Comparison of ENCODE assay signal across 1 cellular context in the genomic region with DNA sequence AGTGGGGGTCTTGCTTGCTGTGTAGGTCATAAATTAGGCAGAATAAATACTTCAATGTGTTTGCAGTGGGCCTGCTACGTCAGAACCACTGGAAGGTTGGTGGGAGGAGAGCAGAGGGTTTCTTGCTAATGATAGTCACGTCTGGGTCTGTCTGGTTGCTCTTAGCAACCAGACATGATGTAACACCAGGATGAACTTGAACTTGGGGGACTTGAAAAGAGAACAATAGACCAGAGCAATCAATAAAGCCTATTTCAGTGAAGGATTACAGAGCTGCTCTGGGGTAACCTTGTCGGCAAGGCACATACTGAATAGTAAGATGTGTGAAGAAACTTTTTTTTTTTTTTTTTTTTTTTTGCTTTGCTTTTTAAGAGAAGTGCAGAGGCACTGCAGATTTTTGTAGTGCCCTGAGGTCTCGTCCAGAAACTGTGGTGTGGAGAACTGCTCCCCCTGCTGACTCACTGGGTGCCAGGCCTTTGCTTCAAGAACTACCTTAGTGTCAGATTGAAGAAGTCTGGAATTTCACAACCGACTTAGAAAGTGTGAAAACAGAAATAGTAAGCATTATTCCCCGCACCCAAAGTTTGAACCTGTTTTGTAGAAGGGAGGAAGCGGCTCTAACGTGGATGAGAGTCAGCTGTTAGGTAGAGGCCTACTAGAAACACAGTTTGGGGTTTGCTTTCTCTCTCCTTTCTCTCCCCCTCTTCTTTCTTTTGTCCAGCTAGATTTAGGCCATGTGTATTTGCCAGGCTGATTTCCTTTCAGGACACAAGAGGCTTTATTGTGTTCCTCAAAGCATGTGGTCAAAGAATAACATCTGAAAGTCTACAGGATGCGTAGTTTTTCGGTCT.
TF ChIP-seq lines count a peak whose summit lies in the region.

No MANE protein-coding gene starts in this region.

TF ChIP-seq in K562, 482 proteins besides CTCF, POLR2A, EP300 and RAD21 (continued from another document and continues in another):
- TF ChIP-seq, protein P1, sequence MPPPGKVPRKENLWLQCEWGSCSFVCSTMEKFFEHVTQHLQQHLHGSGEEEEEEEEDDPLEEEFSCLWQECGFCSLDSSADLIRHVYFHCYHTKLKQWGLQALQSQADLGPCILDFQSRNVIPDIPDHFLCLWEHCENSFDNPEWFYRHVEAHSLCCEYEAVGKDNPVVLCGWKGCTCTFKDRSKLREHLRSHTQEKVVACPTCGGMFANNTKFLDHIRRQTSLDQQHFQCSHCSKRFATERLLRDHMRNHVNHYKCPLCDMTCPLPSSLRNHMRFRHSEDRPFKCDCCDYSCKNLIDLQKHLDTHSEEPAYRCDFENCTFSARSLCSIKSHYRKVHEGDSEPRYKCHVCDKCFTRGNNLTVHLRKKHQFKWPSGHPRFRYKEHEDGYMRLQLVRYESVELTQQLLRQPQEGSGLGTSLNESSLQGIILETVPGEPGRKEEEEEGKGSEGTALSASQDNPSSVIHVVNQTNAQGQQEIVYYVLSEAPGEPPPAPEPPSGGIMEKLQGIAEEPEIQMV (tag; conservative IDR thresholded peaks at IDR 0.05; ENCODE audit: low read depth): no peak
- TF ChIP-seq, protein P2, sequence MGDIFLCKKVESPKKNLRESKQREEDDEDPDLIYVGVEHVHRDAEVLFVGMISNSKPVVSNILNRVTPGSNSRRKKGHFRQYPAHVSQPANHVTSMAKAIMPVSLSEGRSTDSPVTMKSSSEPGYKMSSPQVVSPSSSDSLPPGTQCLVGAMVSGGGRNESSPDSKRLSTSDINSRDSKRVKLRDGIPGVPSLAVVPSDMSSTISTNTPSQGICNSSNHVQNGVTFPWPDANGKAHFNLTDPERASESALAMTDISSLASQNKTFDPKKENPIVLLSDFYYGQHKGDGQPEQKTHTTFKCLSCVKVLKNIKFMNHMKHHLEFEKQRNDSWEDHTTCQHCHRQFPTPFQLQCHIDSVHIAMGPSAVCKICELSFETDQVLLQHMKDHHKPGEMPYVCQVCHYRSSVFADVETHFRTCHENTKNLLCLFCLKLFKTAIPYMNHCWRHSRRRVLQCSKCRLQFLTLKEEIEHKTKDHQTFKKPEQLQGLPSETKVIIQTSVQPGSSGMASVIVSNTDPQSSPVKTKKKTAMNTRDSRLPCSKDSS (IDR thresholded peaks at IDR 0.05; ENCODE audit: low read depth, partially characterized antibody): no peak
- TF ChIP-seq, protein P3, sequence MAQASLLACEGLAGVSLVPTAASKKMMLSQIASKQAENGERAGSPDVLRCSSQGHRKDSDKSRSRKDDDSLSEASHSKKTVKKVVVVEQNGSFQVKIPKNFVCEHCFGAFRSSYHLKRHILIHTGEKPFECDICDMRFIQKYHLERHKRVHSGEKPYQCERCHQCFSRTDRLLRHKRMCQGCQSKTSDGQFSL (CRISPR knock-in tag; IDR thresholded peaks at IDR 0.05): no peak
- TF ChIP-seq, protein P3 (tag; IDR thresholded peaks at IDR 0.05): no peak
- TF ChIP-seq STAG1 (CRISPR knock-in tag; IDR thresholded peaks at IDR 0.05; ENCODE audit: borderline replicate concordance) (peak; percentile 58; the same call in 1 of the 2 replicates), NFXL1 (CRISPR knock-in tag; IDR thresholded peaks at IDR 0.05) (no peak), HDAC3 (IDR thresholded peaks at IDR 0.05; ENCODE audit: borderline replicate concordance, partially characterized antibody) (peak; percentile 85), ZBTB7A (IDR thresholded peaks at IDR 0.05; ENCODE audit: borderline replicate concordance, control insufficient read depth, low read depth, low read length) (no peak), ZNF212 (CRISPR knock-in tag; IDR thresholded peaks at IDR 0.05) (no peak), MED1 (CRISPR knock-in tag; IDR thresholded peaks at IDR 0.05; ENCODE audit: borderline replicate concordance) (no peak), CBFA2T2 (conservative IDR thresholded peaks at IDR 0.05) (no peak), ETV1 (tag; conservative IDR thresholded peaks at IDR 0.05; ENCODE audit: low read depth) (no peak), CBX1 (IDR thresholded peaks at IDR 0.05; ENCODE audit: low read depth) (no peak), ZNF282 (CRISPR knock-in tag; IDR thresholded peaks at IDR 0.05) (no peak), ZNF778 (CRISPR knock-in tag; IDR thresholded peaks at IDR 0.05) (no peak), FOXA1 (IDR thresholded peaks at IDR 0.05; ENCODE audit: borderline replicate concordance) (no peak), FOS (IDR thresholded peaks at IDR 0.05; ENCODE audit: extremely low read depth, insufficient read length) (no peak), ZNF696 (CRISPR knock-in tag; conservative IDR thresholded peaks at IDR 0.05) (no peak), RBM25 (IDR thresholded peaks at IDR 0.05; ENCODE audit: low read depth, low read length, severe bottlenecking) (peak; percentile 7), U2AF1 (optimal IDR thresholded peaks at IDR 0.05; ENCODE audit: low read depth, low read length) (no peak), ZNF224 (CRISPR knock-in tag; IDR thresholded peaks at IDR 0.05) (no peak), MAZ (CRISPR knock-in tag; conservative IDR thresholded peaks at IDR 0.05 in 1 of 2, IDR thresholded peaks at IDR 0.05 in 1 of 2) (0 out of 4 replicates have a peak, but pooled peaks of 1 of the 2 experiments have one; percentile 11), GATAD2B (IDR thresholded peaks at IDR 0.05; ENCODE audit: borderline replicate concordance) (no peak), ZNF134 (CRISPR knock-in tag; conservative IDR thresholded peaks at IDR 0.05) (no peak), RNF2 (IDR thresholded peaks at IDR 0.05) (no peak), SMARCE1 (IDR thresholded peaks at IDR 0.05) (no peak)
- TF ChIP-seq, protein P4, sequence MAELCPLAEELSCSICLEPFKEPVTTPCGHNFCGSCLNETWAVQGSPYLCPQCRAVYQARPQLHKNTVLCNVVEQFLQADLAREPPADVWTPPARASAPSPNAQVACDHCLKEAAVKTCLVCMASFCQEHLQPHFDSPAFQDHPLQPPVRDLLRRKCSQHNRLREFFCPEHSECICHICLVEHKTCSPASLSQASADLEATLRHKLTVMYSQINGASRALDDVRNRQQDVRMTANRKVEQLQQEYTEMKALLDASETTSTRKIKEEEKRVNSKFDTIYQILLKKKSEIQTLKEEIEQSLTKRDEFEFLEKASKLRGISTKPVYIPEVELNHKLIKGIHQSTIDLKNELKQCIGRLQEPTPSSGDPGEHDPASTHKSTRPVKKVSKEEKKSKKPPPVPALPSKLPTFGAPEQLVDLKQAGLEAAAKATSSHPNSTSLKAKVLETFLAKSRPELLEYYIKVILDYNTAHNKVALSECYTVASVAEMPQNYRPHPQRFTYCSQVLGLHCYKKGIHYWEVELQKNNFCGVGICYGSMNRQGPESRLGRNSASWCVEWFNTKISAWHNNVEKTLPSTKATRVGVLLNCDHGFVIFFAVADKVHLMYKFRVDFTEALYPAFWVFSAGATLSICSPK (IDR thresholded peaks at IDR 0.05; ENCODE audit: borderline replicate concordance): no peak
- TF ChIP-seq, protein P5, sequence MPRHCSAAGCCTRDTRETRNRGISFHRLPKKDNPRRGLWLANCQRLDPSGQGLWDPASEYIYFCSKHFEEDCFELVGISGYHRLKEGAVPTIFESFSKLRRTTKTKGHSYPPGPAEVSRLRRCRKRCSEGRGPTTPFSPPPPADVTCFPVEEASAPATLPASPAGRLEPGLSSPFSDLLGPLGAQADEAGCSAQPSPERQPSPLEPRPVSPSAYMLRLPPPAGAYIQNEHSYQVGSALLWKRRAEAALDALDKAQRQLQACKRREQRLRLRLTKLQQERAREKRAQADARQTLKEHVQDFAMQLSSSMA (CRISPR knock-in tag; IDR thresholded peaks at IDR 0.05): no peak
- TF ChIP-seq, protein P6, sequence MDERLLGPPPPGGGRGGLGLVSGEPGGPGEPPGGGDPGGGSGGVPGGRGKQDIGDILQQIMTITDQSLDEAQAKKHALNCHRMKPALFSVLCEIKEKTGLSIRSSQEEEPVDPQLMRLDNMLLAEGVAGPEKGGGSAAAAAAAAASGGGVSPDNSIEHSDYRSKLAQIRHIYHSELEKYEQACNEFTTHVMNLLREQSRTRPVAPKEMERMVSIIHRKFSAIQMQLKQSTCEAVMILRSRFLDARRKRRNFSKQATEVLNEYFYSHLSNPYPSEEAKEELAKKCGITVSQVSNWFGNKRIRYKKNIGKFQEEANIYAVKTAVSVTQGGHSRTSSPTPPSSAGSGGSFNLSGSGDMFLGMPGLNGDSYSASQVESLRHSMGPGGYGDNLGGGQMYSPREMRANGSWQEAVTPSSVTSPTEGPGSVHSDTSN (CRISPR knock-in tag; IDR thresholded peaks at IDR 0.05; ENCODE audit: low read depth): no peak
- TF ChIP-seq, protein P6 (tag; conservative IDR thresholded peaks at IDR 0.05; ENCODE audit: low read depth): 0 out of 2 replicates have a peak, but pooled peaks have one; percentile 7
- TF ChIP-seq, protein P7, sequence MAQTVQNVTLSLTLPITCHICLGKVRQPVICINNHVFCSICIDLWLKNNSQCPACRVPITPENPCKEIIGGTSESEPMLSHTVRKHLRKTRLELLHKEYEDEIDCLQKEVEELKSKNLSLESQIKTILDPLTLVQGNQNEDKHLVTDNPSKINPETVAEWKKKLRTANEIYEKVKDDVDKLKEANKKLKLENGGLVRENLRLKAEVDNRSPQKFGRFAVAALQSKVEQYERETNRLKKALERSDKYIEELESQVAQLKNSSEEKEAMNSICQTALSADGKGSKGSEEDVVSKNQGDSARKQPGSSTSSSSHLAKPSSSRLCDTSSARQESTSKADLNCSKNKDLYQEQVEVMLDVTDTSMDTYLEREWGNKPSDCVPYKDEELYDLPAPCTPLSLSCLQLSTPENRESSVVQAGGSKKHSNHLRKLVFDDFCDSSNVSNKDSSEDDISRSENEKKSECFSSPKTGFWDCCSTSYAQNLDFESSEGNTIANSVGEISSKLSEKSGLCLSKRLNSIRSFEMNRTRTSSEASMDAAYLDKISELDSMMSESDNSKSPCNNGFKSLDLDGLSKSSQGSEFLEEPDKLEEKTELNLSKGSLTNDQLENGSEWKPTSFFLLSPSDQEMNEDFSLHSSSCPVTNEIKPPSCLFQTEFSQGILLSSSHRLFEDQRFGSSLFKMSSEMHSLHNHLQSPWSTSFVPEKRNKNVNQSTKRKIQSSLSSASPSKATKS (CRISPR knock-in tag; IDR thresholded peaks at IDR 0.05): no peak
- TF ChIP-seq, protein P8, sequence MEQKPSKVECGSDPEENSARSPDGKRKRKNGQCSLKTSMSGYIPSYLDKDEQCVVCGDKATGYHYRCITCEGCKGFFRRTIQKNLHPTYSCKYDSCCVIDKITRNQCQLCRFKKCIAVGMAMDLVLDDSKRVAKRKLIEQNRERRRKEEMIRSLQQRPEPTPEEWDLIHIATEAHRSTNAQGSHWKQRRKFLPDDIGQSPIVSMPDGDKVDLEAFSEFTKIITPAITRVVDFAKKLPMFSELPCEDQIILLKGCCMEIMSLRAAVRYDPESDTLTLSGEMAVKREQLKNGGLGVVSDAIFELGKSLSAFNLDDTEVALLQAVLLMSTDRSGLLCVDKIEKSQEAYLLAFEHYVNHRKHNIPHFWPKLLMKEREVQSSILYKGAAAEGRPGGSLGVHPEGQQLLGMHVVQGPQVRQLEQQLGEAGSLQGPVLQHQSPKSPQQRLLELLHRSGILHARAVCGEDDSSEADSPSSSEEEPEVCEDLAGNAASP (IDR thresholded peaks at IDR 0.05): no peak
- TF ChIP-seq, protein P9, sequence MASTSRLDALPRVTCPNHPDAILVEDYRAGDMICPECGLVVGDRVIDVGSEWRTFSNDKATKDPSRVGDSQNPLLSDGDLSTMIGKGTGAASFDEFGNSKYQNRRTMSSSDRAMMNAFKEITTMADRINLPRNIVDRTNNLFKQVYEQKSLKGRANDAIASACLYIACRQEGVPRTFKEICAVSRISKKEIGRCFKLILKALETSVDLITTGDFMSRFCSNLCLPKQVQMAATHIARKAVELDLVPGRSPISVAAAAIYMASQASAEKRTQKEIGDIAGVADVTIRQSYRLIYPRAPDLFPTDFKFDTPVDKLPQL (IDR thresholded peaks at IDR 0.05; ENCODE audit: extremely low read depth, insufficient read length): no peak
- TF ChIP-seq, protein P10, sequence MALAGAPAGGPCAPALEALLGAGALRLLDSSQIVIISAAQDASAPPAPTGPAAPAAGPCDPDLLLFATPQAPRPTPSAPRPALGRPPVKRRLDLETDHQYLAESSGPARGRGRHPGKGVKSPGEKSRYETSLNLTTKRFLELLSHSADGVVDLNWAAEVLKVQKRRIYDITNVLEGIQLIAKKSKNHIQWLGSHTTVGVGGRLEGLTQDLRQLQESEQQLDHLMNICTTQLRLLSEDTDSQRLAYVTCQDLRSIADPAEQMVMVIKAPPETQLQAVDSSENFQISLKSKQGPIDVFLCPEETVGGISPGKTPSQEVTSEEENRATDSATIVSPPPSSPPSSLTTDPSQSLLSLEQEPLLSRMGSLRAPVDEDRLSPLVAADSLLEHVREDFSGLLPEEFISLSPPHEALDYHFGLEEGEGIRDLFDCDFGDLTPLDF (CRISPR knock-in tag; IDR thresholded peaks at IDR 0.05): no peak
- TF ChIP-seq, protein P11, sequence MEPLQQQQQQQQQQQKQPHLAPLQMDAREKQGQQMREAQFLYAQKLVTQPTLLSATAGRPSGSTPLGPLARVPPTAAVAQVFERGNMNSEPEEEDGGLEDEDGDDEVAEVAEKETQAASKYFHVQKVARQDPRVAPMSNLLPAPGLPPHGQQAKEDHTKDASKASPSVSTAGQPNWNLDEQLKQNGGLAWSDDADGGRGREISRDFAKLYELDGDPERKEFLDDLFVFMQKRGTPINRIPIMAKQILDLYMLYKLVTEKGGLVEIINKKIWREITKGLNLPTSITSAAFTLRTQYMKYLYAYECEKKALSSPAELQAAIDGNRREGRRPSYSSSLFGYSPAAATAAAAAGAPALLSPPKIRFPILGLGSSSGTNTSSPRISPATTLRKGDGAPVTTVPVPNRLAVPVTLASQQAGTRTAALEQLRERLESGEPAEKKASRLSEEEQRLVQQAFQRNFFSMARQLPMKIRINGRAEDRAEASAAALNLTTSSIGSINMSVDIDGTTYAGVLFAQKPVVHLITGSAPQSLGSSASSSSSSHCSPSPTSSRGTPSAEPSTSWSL (CRISPR knock-in tag; IDR thresholded peaks at IDR 0.05; ENCODE audit: borderline replicate concordance): no peak
- TF ChIP-seq, protein P12, sequence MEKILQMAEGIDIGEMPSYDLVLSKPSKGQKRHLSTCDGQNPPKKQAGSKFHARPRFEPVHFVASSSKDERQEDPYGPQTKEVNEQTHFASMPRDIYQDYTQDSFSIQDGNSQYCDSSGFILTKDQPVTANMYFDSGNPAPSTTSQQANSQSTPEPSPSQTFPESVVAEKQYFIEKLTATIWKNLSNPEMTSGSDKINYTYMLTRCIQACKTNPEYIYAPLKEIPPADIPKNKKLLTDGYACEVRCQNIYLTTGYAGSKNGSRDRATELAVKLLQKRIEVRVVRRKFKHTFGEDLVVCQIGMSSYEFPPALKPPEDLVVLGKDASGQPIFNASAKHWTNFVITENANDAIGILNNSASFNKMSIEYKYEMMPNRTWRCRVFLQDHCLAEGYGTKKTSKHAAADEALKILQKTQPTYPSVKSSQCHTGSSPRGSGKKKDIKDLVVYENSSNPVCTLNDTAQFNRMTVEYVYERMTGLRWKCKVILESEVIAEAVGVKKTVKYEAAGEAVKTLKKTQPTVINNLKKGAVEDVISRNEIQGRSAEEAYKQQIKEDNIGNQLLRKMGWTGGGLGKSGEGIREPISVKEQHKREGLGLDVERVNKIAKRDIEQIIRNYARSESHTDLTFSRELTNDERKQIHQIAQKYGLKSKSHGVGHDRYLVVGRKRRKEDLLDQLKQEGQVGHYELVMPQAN (IDR thresholded peaks at IDR 0.05; ENCODE audit: borderline replicate concordance): no peak
